ENCODE assay signal across 8 cellular contexts in genomic region chr2:159285433-159285832, GRCh38. TPM values are rescaled to one million over a fixed set of nuclear protein-coding genes. Genes with fewer than 3 reads are reported as not detected.
DNase-seq lines count a peak whose midpoint lies in the region; ATAC-seq and TF ChIP-seq lines count a peak whose summit lies in the region.

No MANE protein-coding gene starts in this region.

- intact Hi-C loops in adrenal gland (cut with DNase I) (no loop called here), right lobe of liver (cut with DNase I) (no loop called here), testis (cut with DNase I; ENCODE audit: low total_unique reads) (no loop called here)

- peak overlapping the region; percentile 87 for H3K27ac Mint-ChIP-seq in activated CD4-positive, alpha-beta T cell treated with anti-CD3 and anti-CD28 coated beads, Interleukin-2, amount 10 ng/mL, durations not matched to agents 7 days and 5 days

- H3K4me3 ChIP-seq in adrenal gland, result peak overlapping the region in 3 of 4 donors; percentile 52 to 72 (median 71)
- H3K4me3 ChIP-seq in right lobe of liver, result peak overlapping the region in 2 of 3 donors; percentile 92 to 97
- H3K4me3 ChIP-seq in testis, result peak overlapping the region; percentile 92 to 98

- DNase-seq in activated CD4-positive, alpha-beta T cell treated with anti-CD3 and anti-CD28 coated beads, Interleukin-2, amount 10 ng/mL, durations not matched to agents 7 days and 5 days, result no peak
- DNase-seq in activated CD4-positive, alpha-beta T cell treated with anti-CD3 and anti-CD28 coated beads, Interleukin-2, amount 50 U/mL, for 1 hour, result no peak
- no peak for DNase-seq in adrenal gland
- no peak for DNase-seq in right lobe of liver
- no peak for DNase-seq in testis
- DNase-seq in ureter (ENCODE audit: low spot score), result no peak
- no peak for DNase-seq in mesenteric fat pad (ENCODE audit: low spot score)
- DNase-seq in NCI-H2107 treated with DMSO at 0.1 percent for 48 hours (lab: John Stamatoyannopoulos, UW; ENCODE audit: unreplicated experiment), result no peak

- TF ChIP-seq POLR2A in adrenal gland (IDR thresholded peaks at IDR 0.05) (no peak), right lobe of liver (IDR thresholded peaks at IDR 0.05) (no peak), testis (IDR thresholded peaks at IDR 0.05) (no peak)

- peaks cover 28% of the 10 kb centered on the region for H3K4me1 Mint-ChIP-seq in activated CD4-positive, alpha-beta T cell treated with anti-CD3 and anti-CD28 coated beads, Interleukin-2, amount 10 ng/mL, durations not matched to agents 7 days and 5 days

- H3K4me1 ChIP-seq in adrenal gland (replicated peaks in 1 of 2), result peaks cover 8% of the 10 kb centered on the region in 2 donors
- H3K4me1 ChIP-seq in right lobe of liver, result peaks cover 0 to 5% (median 0%) of the 10 kb centered on the region in 4 donors
- H3K4me1 ChIP-seq in testis, result peaks cover 3% of the 10 kb centered on the region

- H3K36me3 Mint-ChIP-seq in activated CD4-positive, alpha-beta T cell treated with anti-CD3 and anti-CD28 coated beads, Interleukin-2, amount 10 ng/mL, durations not matched to agents 7 days and 5 days (ENCODE audit: low read depth), result peaks cover 4% of the 10 kb centered on the region

- peak overlapping the region in 4 of 5 donors; percentile 84 to 94 (median 88) for H3K27ac ChIP-seq in adrenal gland
- H3K27ac ChIP-seq in right lobe of liver, result peak overlapping the region in 1 of 3 donors; percentile 87
- H3K27ac ChIP-seq in testis, result peak overlapping the region; percentile 88 to 97

- H3K36me3 ChIP-seq in adrenal gland (replicated peaks in 1 of 2), result no peaks in the 10 kb centered on the region
- no peaks in the 10 kb centered on the region for H3K36me3 ChIP-seq in right lobe of liver
- H3K36me3 ChIP-seq in testis (ENCODE audit: low read depth, missing control alignments), result no peaks in the 10 kb centered on the region

- H3K27me3 ChIP-seq in adrenal gland (no peaks in the 10 kb centered on the region), right lobe of liver (no peaks in the 10 kb centered on the region), testis (no peaks in the 10 kb centered on the region)

- no peak for ATAC-seq in right lobe of liver

- H3K9me3 Mint-ChIP-seq in activated CD4-positive, alpha-beta T cell treated with anti-CD3 and anti-CD28 coated beads, Interleukin-2, amount 10 ng/mL, durations not matched to agents 7 days and 5 days, result no peaks in the 10 kb centered on the region

- POLR2A ChIA-PET in activated CD4-positive, alpha-beta T cell treated with anti-CD3 and anti-CD28 coated beads, Interleukin-2, amount 10 ng/mL, durations not matched to agents 7 days and 5 days (lab: Charles Lee), result interaction anchor here (0.6 kb wide), 1 partner anchor 237 kb away, joined by 3 read pairs; no protein-coding TSS in a partner anchor

- H3K27me3 Mint-ChIP-seq in activated CD4-positive, alpha-beta T cell treated with anti-CD3 and anti-CD28 coated beads, Interleukin-2, amount 10 ng/mL, durations not matched to agents 7 days and 5 days, result no peaks in the 10 kb centered on the region

- H3K9me3 ChIP-seq in adrenal gland (replicated peaks in 1 of 3) (no peaks in the 10 kb centered on the region), right lobe of liver (no peaks in the 10 kb centered on the region), testis (no peaks in the 10 kb centered on the region)

- CTCF ChIA-PET in activated CD4-positive, alpha-beta T cell treated with anti-CD3 and anti-CD28 coated beads, Interleukin-2, amount 10 ng/mL, durations not matched to agents 7 days and 5 days (lab: Charles Lee), result interaction anchor here (0.8 to 1.0 kb wide), 2 partner anchors 8 to 14 kb away, joined by 3 to 4 read pairs; no protein-coding TSS in a partner anchor

- H3K4me3 Mint-ChIP-seq in activated CD4-positive, alpha-beta T cell treated with anti-CD3 and anti-CD28 coated beads, Interleukin-2, amount 10 ng/mL, durations not matched to agents 7 days and 5 days, result peak overlapping the region; percentile 81

- WGBS in adrenal gland, 4 donors, result 76 to 86% (median 80%) methylated on average over 11 of the region's 11 CpGs
- 76% methylated on average over 5 of the region's 11 CpGs for WGBS in right lobe of liver (ENCODE audit: insufficient coverage, low coverage, low lambda C conversion rate, missing lambda C conversion rate)
- WGBS in testis, 2 donors, result 48 to 61% methylated on average over 11 of the region's 11 CpGs

- TF ChIP-seq CTCF in adrenal gland (IDR thresholded peaks at IDR 0.05), result no peak
- no peak for TF ChIP-seq CTCF in right lobe of liver (IDR thresholded peaks at IDR 0.05)
- TF ChIP-seq CTCF in testis (IDR thresholded peaks at IDR 0.05), result no peak

RNA-seq across cellular contexts. Expression of gene WDSUB1, which starts 1.1 kb away (rescaled TPM):
- 1 to 10 TPM; 5.8 to 6.1 TPM for total RNA-seq in activated CD4-positive, alpha-beta T cell treated with anti-CD3 and anti-CD28 coated beads, Interleukin-2, amount 10 ng/mL, durations not matched to agents 7 days and 5 days
- total RNA-seq in adrenal gland (10 to 100 TPM in 3 of 8 donors, 1 to 10 TPM in 5; 5.5 to 16.5 (median 9.3) TPM), right lobe of liver (1 to 10 TPM; 2.2 to 4.3 (median 3.2) TPM), testis (10 to 100 TPM; 10.2 to 11.6 TPM), ureter (12.8 TPM), mesenteric fat pad (7.5 TPM)
- polyA plus RNA-seq in adrenal gland (10 to 100 TPM in 2 of 3 donors, 1 to 10 TPM in 1; 8.9 to 13.0 (median 12.0) TPM), testis (ENCODE audit: insufficient read depth, low read depth, low replicate concordance) (9.5 TPM)
